Comparison of ENCODE assay signal across 15 cellular contexts in genomic region chr9:34589371-34589655, GRCh38. TPM values are rescaled to one million over a fixed set of nuclear protein-coding genes. Genes with fewer than 3 reads are reported as not detected.
DNase-seq lines count a peak whose midpoint lies in the region; ATAC-seq, FAIRE-seq and TF ChIP-seq lines count a peak whose summit lies in the region.
"Had no signal": no experiment of that assay in that cellular context is flagged by ENCODE, and none has a peak within 500 bp of the region (broad histone marks: within the 10 kb centered on the region; RNA-seq: fewer than 3 reads in every experiment).

No MANE protein-coding gene starts in this region.

- no peak overlapping the region for H2BK12ac ChIP-seq in H1 (ENCODE audit: low read depth, low read length)

- peaks cover 15% of the 10 kb centered on the region for H3K23me2 ChIP-seq in H1 (ENCODE audit: low read depth, low read length)

- no peaks in the 10 kb centered on the region for H3K36me3 Mint-ChIP-seq in nephron (ENCODE audit: low read depth)

- ATAC-seq in HG03565 (IDR thresholded peaks at IDR 0.05; ENCODE audit: unreplicated experiment) = no peak
- ATAC-seq: HCT116 had no signal

- no peak overlapping the region for H2AFZ ChIP-seq in H1 (ENCODE audit: low read length)

- TF ChIP-seq EP300 in H1 (IDR thresholded peaks at IDR 0.05; ENCODE audit: borderline replicate concordance in 1 of 2, low read depth in 2 of 2, low read length in 2 of 2) = no peak

- H3K4me1 ChIP-seq in HUES6 (ENCODE audit: control insufficient read depth, insufficient read depth, low read length) (peaks cover 59% of the 10 kb centered on the region), H1 (replicated peaks in 1 of 4; ENCODE audit: control insufficient read depth in 3 of 4, insufficient read depth in 4 of 4, low read length in 3 of 4) (peaks cover 10 to 43% (median 23%) of the 10 kb centered on the region in 4 experiments), testis (peaks cover 25% of the 10 kb centered on the region), small intestine (ENCODE audit: control insufficient read depth in 2 of 2, insufficient read depth in 1 of 2, low read depth in 1 of 2, low read length in 1 of 2) (peaks cover 5 to 8% of the 10 kb centered on the region in 2 donors)

- no peak for TF ChIP-seq RAD21 in H1 (IDR thresholded peaks at IDR 0.05 in 1 of 2, conservative IDR thresholded peaks at IDR 0.05 in 1 of 2; ENCODE audit: low read depth in 2 of 2, low read length in 2 of 2)

- H2BK120ac ChIP-seq in H1 (replicated peaks; ENCODE audit: low read depth, low read length) = no peak overlapping the region

- H3K79me1 ChIP-seq in H1 (ENCODE audit: low read depth, low read length) = no peaks in the 10 kb centered on the region

- no peak overlapping the region for H3K4ac ChIP-seq in H1 (replicated peaks; ENCODE audit: insufficient read length, low read depth, low read length)

- H4K91ac ChIP-seq in H1 (replicated peaks; ENCODE audit: insufficient read length, low read length) = no peak overlapping the region

- H3K79me2 ChIP-seq in H1 (ENCODE audit: control insufficient read depth in 1 of 2, insufficient read depth in 2 of 2, low read length in 2 of 2) = no peaks in the 10 kb centered on the region

- peaks cover 95% of the 10 kb centered on the region for H3K27me3 ChIP-seq in HUES6 (ENCODE audit: control insufficient read depth, insufficient read depth, low read length)
- peaks cover 76 to 100% (median 96%) of the 10 kb centered on the region in 4 experiments for H3K27me3 ChIP-seq in H1 (replicated peaks in 1 of 4; ENCODE audit: control insufficient read depth in 3 of 4, extremely low read depth in 1 of 4, insufficient read depth in 3 of 4, low read length in 3 of 4)
- H3K27me3 ChIP-seq in testis = no peaks in the 10 kb centered on the region
- peaks cover 9 to 39% of the 10 kb centered on the region in 2 donors for H3K27me3 ChIP-seq in small intestine (ENCODE audit: control insufficient read depth in 2 of 2, insufficient read depth in 2 of 2, low read length in 2 of 2)

- no peaks in the 10 kb centered on the region for H3K9me3 Mint-ChIP-seq in nephron
- H3K9me3 Mint-ChIP-seq: activated CD4-positive, alpha-beta T cell treated with anti-CD3 and anti-CD28 coated beads, Interleukin-2, amount 10 ng/mL, durations not matched to agents 24 days and 14 days had no signal

- H3K27me3 Mint-ChIP-seq in nephron (ENCODE audit: low read depth) = peaks cover 81% of the 10 kb centered on the region

- H2BK5ac ChIP-seq in H1 (ENCODE audit: low read depth, low read length) = no peak overlapping the region

- H3K36me3 ChIP-seq in HUES6 (ENCODE audit: control insufficient read depth, insufficient read depth, low read length) = no peaks in the 10 kb centered on the region
- H3K36me3 ChIP-seq in H1 (ENCODE audit: control insufficient read depth in 2 of 4, insufficient read depth in 4 of 4, low read length in 3 of 4) = peaks cover 0 to 9% (median 0%) of the 10 kb centered on the region in 4 experiments; a peak in 1 of 8 replicates
- H3K36me3 ChIP-seq in testis (ENCODE audit: low read depth, missing control alignments) = no peaks in the 10 kb centered on the region
- no peaks in the 10 kb centered on the region for H3K36me3 ChIP-seq in small intestine (ENCODE audit: control insufficient read depth in 2 of 2, insufficient read depth in 2 of 2, low read length in 2 of 2)

- H3K4me2 ChIP-seq in H1 (ENCODE audit: insufficient read depth in 1 of 2, low read depth in 2 of 2, low read length in 2 of 2) = peak overlapping the region; percentile 76 to 85

- H3K27ac ChIP-seq in HUES6 (ENCODE audit: low read depth, low read length) (no peak overlapping the region), H1 (ENCODE audit: low read depth, low read length) (no peak overlapping the region), testis (no peak overlapping the region), small intestine (ENCODE audit: low read depth in 1 of 2, low read length in 1 of 2) (no peak overlapping the region)

- intact Hi-C loops in testis (cut with DNase I; ENCODE audit: low total_unique reads) = no loop called here

- H2AK5ac ChIP-seq in H1 (ENCODE audit: low read depth, low read length) = no peak overlapping the region

- peak overlapping the region in 2 of 3 experiments; percentile 6 to 90 for H3K4me3 Mint-ChIP-seq in nephron

- FAIRE-seq in H1 (lab: Jason Lieb, UNC) (no peak), small intestine (lab: Jason Lieb, UNC) (no peak)
- FAIRE-seq: GM19239 had no signal

- H3K23ac ChIP-seq in H1 (ENCODE audit: insufficient read length) = no peak overlapping the region

- POLR2A ChIA-PET in H1 (lab: Charles Lee; ENCODE audit: partially characterized antibody) = interaction anchor here (2.6 to 3.4 kb wide), 2 partner anchors 11 to 19 kb away, joined by 7 to 25 read pairs; no protein-coding TSS in a partner anchor

- H3K4me3 ChIP-seq in HUES6 (ENCODE audit: low read depth, low read length) = peak overlapping the region; percentile 78
- peak overlapping the region; percentile 36 to 74 (median 46) for H3K4me3 ChIP-seq in H1 (ENCODE audit: extremely low read depth in 1 of 4, insufficient read depth in 2 of 4, low read depth in 3 of 4, low read length in 4 of 4)
- peak overlapping the region; percentile 45 to 56 for H3K4me3 ChIP-seq in testis
- H3K4me3 ChIP-seq in small intestine (ENCODE audit: low read depth in 1 of 2, low read length in 2 of 2) = peak overlapping the region in 1 of 2 donors; percentile 43
- H3K4me3 ChIP-seq: lung had no signal

- no peak overlapping the region for H3K9ac ChIP-seq in HUES6 (ENCODE audit: low read length)
- H3K9ac ChIP-seq in H1 (replicated peaks in 1 of 4; ENCODE audit: extremely low read depth in 1 of 4, low read depth in 3 of 4, low read length in 3 of 4) = no peak overlapping the region

- H3K27ac Mint-ChIP-seq in nephron = no peak overlapping the region
- H3K27ac Mint-ChIP-seq: activated CD4-positive, alpha-beta T cell treated with anti-CD3 and anti-CD28 coated beads, Interleukin-2, amount 10 ng/mL, durations not matched to agents 24 days and 14 days had no signal

- no peak overlapping the region for H2BK20ac ChIP-seq in H1 (ENCODE audit: low read length)

- WGBS in H1 (ENCODE audit: extremely low coverage in 1 of 2, insufficient coverage in 1 of 2, insufficient read length in 1 of 2, insufficient replicate concordance in 2 of 2, low coverage in 1 of 2, low lambda C conversion rate in 2 of 2, missing lambda C conversion rate in 1 of 2), 2 experiments = 1% methylated on average over 26 of the region's 38 CpGs; no CpG with 5 or more reads in 1 of the 2 experiments
- WGBS in testis, 2 donors = 2% methylated on average over 22 of the region's 38 CpGs; no CpG with 5 or more reads in 1 of the 2 donors
- WGBS in small intestine, 3 donors = 2 to 5% (median 4%) methylated on average over 9 to 38 of the region's 38 CpGs

- no peaks in the 10 kb centered on the region for H3K9me3 ChIP-seq in HUES6 (ENCODE audit: control insufficient read depth, insufficient read depth, low read depth, low read length)
- peaks cover 0 to 4% of the 10 kb centered on the region in 2 experiments; a peak in 1 of 4 replicates for H3K9me3 ChIP-seq in H1 (ENCODE audit: insufficient read depth in 2 of 2, low read depth in 1 of 2, low read length in 1 of 2)
- H3K9me3 ChIP-seq in testis = no peaks in the 10 kb centered on the region
- H3K9me3 ChIP-seq in small intestine (ENCODE audit: control insufficient read depth, low read depth) = no peaks in the 10 kb centered on the region

- no peak overlapping the region for H3K14ac ChIP-seq in H1 (ENCODE audit: insufficient read length)

- TF ChIP-seq POLR2A in H1 (IDR thresholded peaks at IDR 0.05; ENCODE audit: control extremely low read depth in 1 of 2, low read depth in 2 of 2, low read length in 2 of 2) = no peak
- TF ChIP-seq POLR2A in testis (IDR thresholded peaks at IDR 0.05) = no peak

- H3K56ac ChIP-seq in H1 (replicated peaks; ENCODE audit: insufficient read length, low read depth, low read length) = no peak overlapping the region

- H2BK15ac ChIP-seq in H1 (ENCODE audit: low read length) = no peak overlapping the region

- H3K4me1 Mint-ChIP-seq in nephron = peaks cover 54% of the 10 kb centered on the region

- CTCF ChIA-PET in H1 (lab: Charles Lee; ENCODE audit: partially characterized antibody) = interaction anchor here (0.7 to 3.8 kb wide), 8 partner anchors 8 to 42 kb away, joined by 3 to 37 read pairs (median 14); no protein-coding TSS in a partner anchor

- H4K5ac ChIP-seq in H1 (ENCODE audit: insufficient read length, low read depth, low read length) = no peak overlapping the region

- no peak overlapping the region for H4K8ac ChIP-seq in H1 (ENCODE audit: extremely low read depth, insufficient read depth, low read length)

- no peak for TF ChIP-seq CTCF in H1 (IDR thresholded peaks at IDR 0.05; ENCODE audit: control extremely low read depth in 1 of 3, insufficient read depth in 1 of 3, low read depth in 1 of 3, low read length in 3 of 3)
- no peak for TF ChIP-seq CTCF in nephron (IDR thresholded peaks at IDR 0.05; ENCODE audit: unreplicated experiment in 3 of 3)
- no peak for TF ChIP-seq CTCF in testis (IDR thresholded peaks at IDR 0.05)

- H4K20me1 ChIP-seq in H1 (replicated peaks in 1 of 2; ENCODE audit: control insufficient read depth in 1 of 2, insufficient read depth in 2 of 2, low read length in 2 of 2) = peaks cover 11 to 12% of the 10 kb centered on the region in 2 experiments

- no peak for DNase-seq in H1 (ENCODE audit: low read depth in 1 of 2, low spot score in 2 of 2)
- no peak for DNase-seq in testis
- no peak for DNase-seq in HuH-7 (ENCODE audit: low spot score)
- DNase-seq in islet precursor cell = no peak
- DNase-seq in small intestine = no peak
- DNase-seq: activated gamma-delta T cell treated with Interleukin-2 at 50 U/mL for 16 hours, NCI-H2029 treated with DMSO at 0.1 percent for 48 hours, T-helper 1 cell had no signal

- no peak overlapping the region for H3K18ac ChIP-seq in H1 (ENCODE audit: extremely low read depth, low read length)

RNA-seq across cellular contexts. Expression of gene CNTFR, which starts 0.2 kb away (rescaled TPM):
- total RNA-seq in H1 (2021; fragmentation: NEBNext Ultra II Directional; extraction: Animal tissue kit (Norgen Biotek cat#: 25700)) = 1.2 and 1.5 TPM in 2 replicates
- 4.2 and 5.4 TPM in 2 replicates for polyA plus RNA-seq in H1 (2011; rRNA removed)
- polyA plus RNA-seq in H1 (2011; cell fraction: cytosol; rRNA removed) = 1.8 TPM
- 2.7 TPM for polyA plus RNA-seq in H1 (2011; cell fraction: nucleus; rRNA removed)
- 1.1 to 3.0 TPM (median 1.6 TPM) in 4 replicates for polyA plus RNA-seq in H1 (2012, experiment 1 of 2)
- polyA plus RNA-seq in H1 (2012, experiment 2 of 2) = 1.2 TPM
- polyA plus RNA-seq in H1 (2013, experiment 1 of 2) = 1.5 TPM
- polyA plus RNA-seq in H1 (2013, experiment 2 of 2) = 1.6 TPM
- polyA minus RNA-seq in H1 (2011; rRNA and poly(A)+ RNA removed) = 0.90 and 1.2 TPM in 2 replicates
- 1.1 TPM for polyA minus RNA-seq in H1 (2011; cell fraction: cytosol; rRNA and poly(A)+ RNA removed)
- polyA minus RNA-seq in H1 (2011; cell fraction: nucleus; rRNA and poly(A)+ RNA removed) = 0.30 TPM
- total RNA-seq in testis = 10 to 100 TPM; 16.0 TPM
- polyA plus RNA-seq in testis (ENCODE audit: insufficient read depth, low read depth, low replicate concordance) = 11.8 TPM
- 1 to 10 TPM; 1.1 to 8.7 (median 3.0) TPM for polyA plus RNA-seq in small intestine
- total RNA-seq: activated CD4-positive, alpha-beta T cell treated with anti-CD3 and anti-CD28 coated beads, Interleukin-2, amount 10 ng/mL, durations not matched to agents 24 days and 14 days had no signal

RNA-seq across cellular contexts. Expression of gene RPP25L, which starts 22.6 kb away (rescaled TPM):
- 21.6 and 25.6 TPM in 2 replicates for total RNA-seq in H1 (2021; fragmentation: NEBNext Ultra II Directional; extraction: Animal tissue kit (Norgen Biotek cat#: 25700))
- polyA plus RNA-seq in H1 (2011; rRNA removed) = 75.0 and 82.3 TPM in 2 replicates
- polyA plus RNA-seq in H1 (2011; cell fraction: cytosol; rRNA removed) = 52.2 TPM
- polyA plus RNA-seq in H1 (2011; cell fraction: nucleus; rRNA removed) = 44.1 TPM
- 34.0 to 45.6 TPM (median 39.2 TPM) in 4 replicates for polyA plus RNA-seq in H1 (2012, experiment 1 of 2)
- 62.5 TPM for polyA plus RNA-seq in H1 (2012, experiment 2 of 2)
- 34.6 TPM for polyA plus RNA-seq in H1 (2013, experiment 1 of 2)
- 35.3 TPM for polyA plus RNA-seq in H1 (2013, experiment 2 of 2)
- polyA minus RNA-seq in H1 (2011; rRNA and poly(A)+ RNA removed) = 8.6 and 14.4 TPM in 2 replicates
- polyA minus RNA-seq in H1 (2011; cell fraction: cytosol; rRNA and poly(A)+ RNA removed) = 16.2 TPM
- polyA minus RNA-seq in H1 (2011; cell fraction: nucleus; rRNA and poly(A)+ RNA removed) = 12.0 TPM
- 10 to 100 TPM; 23.5 to 26.8 TPM for total RNA-seq in testis
- 25.1 TPM for polyA plus RNA-seq in testis (ENCODE audit: insufficient read depth, low read depth, low replicate concordance)
- polyA plus RNA-seq in small intestine = 10 to 100 TPM; 54.5 to 93.7 (median 90.2) TPM

RNA-seq across cellular contexts. Expression of gene DCTN3, which starts 31.0 kb away (rescaled TPM):
- 23.4 and 25.6 TPM in 2 replicates for total RNA-seq in H1 (2021; fragmentation: NEBNext Ultra II Directional; extraction: Animal tissue kit (Norgen Biotek cat#: 25700))
- polyA plus RNA-seq in H1 (2011; rRNA removed) (37.8 and 39.2 TPM in 2 replicates), testis (ENCODE audit: insufficient read depth, low read depth, low replicate concordance) (82.9 TPM), small intestine (10 to 100 TPM; 81.6 to 92.9 (median 90.1) TPM)
- 36.2 TPM for polyA plus RNA-seq in H1 (2011; cell fraction: cytosol; rRNA removed)
- polyA plus RNA-seq in H1 (2011; cell fraction: nucleus; rRNA removed) = 28.6 TPM
- polyA plus RNA-seq in H1 (2012, experiment 1 of 2) = 31.7 to 38.2 TPM (median 34.4 TPM) in 4 replicates
- polyA plus RNA-seq in H1 (2012, experiment 2 of 2) = 67.1 TPM
- polyA plus RNA-seq in H1 (2013, experiment 1 of 2) = 21.3 TPM
- 22.3 TPM for polyA plus RNA-seq in H1 (2013, experiment 2 of 2)
- polyA minus RNA-seq in H1 (2011; rRNA and poly(A)+ RNA removed) = 25.2 and 26.6 TPM in 2 replicates
- polyA minus RNA-seq in H1 (2011; cell fraction: cytosol; rRNA and poly(A)+ RNA removed) = 7.0 TPM
- polyA minus RNA-seq in H1 (2011; cell fraction: nucleus; rRNA and poly(A)+ RNA removed) = 12.9 TPM
- total RNA-seq in testis = 10 to 100 TPM; 55.1 to 78.5 TPM

RNA-seq across cellular contexts. Expression of gene ARID3C, which starts 39.6 kb away (rescaled TPM):
- not detected in 2 replicates for total RNA-seq in H1 (2021; fragmentation: NEBNext Ultra II Directional; extraction: Animal tissue kit (Norgen Biotek cat#: 25700))
- polyA plus RNA-seq in H1 (2011; rRNA removed) (0.08 and 0.25 TPM in 2 replicates), testis (ENCODE audit: insufficient read depth, low read depth, low replicate concordance) (0.45 TPM), small intestine (under 1 TPM in 1 of 3 donors, not detected in 2; 0.03 TPM)
- polyA plus RNA-seq in H1 (2011; cell fraction: cytosol; rRNA removed) = 0.12 TPM
- polyA plus RNA-seq in H1 (2011; cell fraction: nucleus; rRNA removed) = 0.33 TPM
- polyA plus RNA-seq in H1 (2012, experiment 1 of 2) = 0.11 to 0.29 TPM in 2 of 4 replicates, not detected in the others
- polyA plus RNA-seq in H1 (2012, experiment 2 of 2) = not detected
- 0.04 TPM for polyA plus RNA-seq in H1 (2013, experiment 1 of 2)
- polyA plus RNA-seq in H1 (2013, experiment 2 of 2) = 0.04 TPM
- polyA minus RNA-seq in H1 (2011; rRNA and poly(A)+ RNA removed) = not detected in 2 replicates
- not detected for polyA minus RNA-seq in H1 (2011; cell fraction: cytosol; rRNA and poly(A)+ RNA removed)
- not detected for polyA minus RNA-seq in H1 (2011; cell fraction: nucleus; rRNA and poly(A)+ RNA removed)
- total RNA-seq in testis = under 1 TPM; 0.31 to 0.37 TPM
- total RNA-seq: lung had no signal
- polyA plus RNA-seq: lung had no signal

RNA-seq across cellular contexts. Expression of gene SIGMAR1, which starts 48.3 kb away (rescaled TPM):
- 84.2 and 86.8 TPM in 2 replicates for total RNA-seq in H1 (2021; fragmentation: NEBNext Ultra II Directional; extraction: Animal tissue kit (Norgen Biotek cat#: 25700))
- polyA plus RNA-seq in H1 (2011; rRNA removed) = 134 and 169 TPM in 2 replicates
- polyA plus RNA-seq in H1 (2011; cell fraction: cytosol; rRNA removed) = 106 TPM
- 96.3 TPM for polyA plus RNA-seq in H1 (2011; cell fraction: nucleus; rRNA removed)
- 93.0 to 157 TPM (median 138 TPM) in 4 replicates for polyA plus RNA-seq in H1 (2012, experiment 1 of 2)
- polyA plus RNA-seq in H1 (2012, experiment 2 of 2) = 125 TPM
- polyA plus RNA-seq in H1 (2013, experiment 1 of 2) = 118 TPM
- polyA plus RNA-seq in H1 (2013, experiment 2 of 2) = 156 TPM
- polyA minus RNA-seq in H1 (2011; rRNA and poly(A)+ RNA removed) = 76.9 and 81.2 TPM in 2 replicates
- polyA minus RNA-seq in H1 (2011; cell fraction: cytosol; rRNA and poly(A)+ RNA removed) = 57.5 TPM
- polyA minus RNA-seq in H1 (2011; cell fraction: nucleus; rRNA and poly(A)+ RNA removed) = 59.4 TPM
- 10 to 100 TPM; 87.1 to 92.4 TPM for total RNA-seq in testis
- 50.3 TPM for polyA plus RNA-seq in testis (ENCODE audit: insufficient read depth, low read depth, low replicate concordance)
- polyA plus RNA-seq in small intestine = 10 to 100 TPM; 41.4 to 88.8 (median 49.7) TPM
